ENCODE assay signal across 1 cellular context in genomic region chr1:234309598-234310459, GRCh38.
TF ChIP-seq lines count a peak whose summit lies in the region.

No MANE protein-coding gene starts in this region.

TF ChIP-seq in HepG2, 621 proteins besides CTCF, POLR2A, EP300 and RAD21 (continued from another document and continues in another):
- TF ChIP-seq GFI1 (CRISPR knock-in tag; IDR thresholded peaks at IDR 0.05; ENCODE audit: borderline replicate concordance) (no peak; the same call in 1 of the 2 replicates), PTBP1 (IDR thresholded peaks at IDR 0.05; ENCODE audit: low read depth, low read length, poor library complexity, severe bottlenecking) (no peak), MBNL3 (CRISPR knock-in tag; conservative IDR thresholded peaks at IDR 0.05) (no peak), TBX2 (CRISPR knock-in tag; IDR thresholded peaks at IDR 0.05; ENCODE audit: borderline replicate concordance) (0 out of 2 replicates have a peak, but pooled peaks have one; percentile 21), HMGXB4 (CRISPR knock-in tag; IDR thresholded peaks at IDR 0.05; ENCODE audit: borderline replicate concordance in 1 of 2, low read depth in 1 of 2) (peak in 1 of 2 experiments; percentile 58; a peak in 2 of 4 replicates), ZMYM4 (CRISPR knock-in tag; IDR thresholded peaks at IDR 0.05) (0 out of 2 replicates have a peak, but pooled peaks have one; percentile 30), SMC3 (IDR thresholded peaks at IDR 0.05; ENCODE audit: low read length) (peak; percentile 84), CEBPZ (IDR thresholded peaks at IDR 0.05; ENCODE audit: low read length) (no peak), XRCC5 (optimal IDR thresholded peaks at IDR 0.05; ENCODE audit: low read length) (peak; percentile 60), ZNF598 (CRISPR knock-in tag; IDR thresholded peaks at IDR 0.05; ENCODE audit: borderline replicate concordance) (0 out of 2 replicates have a peak, but pooled peaks have one; percentile 50), PAXIP1 (CRISPR knock-in tag; conservative IDR thresholded peaks at IDR 0.05) (0 out of 2 replicates have a peak, but pooled peaks have one; percentile 13), TGIF2 (CRISPR knock-in tag; IDR thresholded peaks at IDR 0.05) (0 out of 2 replicates have a peak, but pooled peaks have one; percentile 16), FOXA3 (CRISPR knock-in tag; IDR thresholded peaks at IDR 0.05) (peak; percentile 38; the same call in 1 of the 2 replicates), ZNF709 (CRISPR knock-in tag; IDR thresholded peaks at IDR 0.05) (0 out of 2 replicates have a peak, but pooled peaks have one; percentile 48), E2F2 (CRISPR knock-in tag; IDR thresholded peaks at IDR 0.05; ENCODE audit: borderline replicate concordance) (no peak), FOSL2 (CRISPR knock-in tag; IDR thresholded peaks at IDR 0.05) (0 out of 2 replicates have a peak, but pooled peaks have one; percentile 34), THAP9 (CRISPR knock-in tag; IDR thresholded peaks at IDR 0.05; ENCODE audit: borderline replicate concordance) (peak; percentile 43; the same call in 1 of the 2 replicates), TOE1 (CRISPR knock-in tag; IDR thresholded peaks at IDR 0.05) (no peak), GATAD2A (CRISPR knock-in tag; IDR thresholded peaks at IDR 0.05) (0 out of 2 replicates have a peak, but pooled peaks have one; percentile 20), FOXA1 (IDR thresholded peaks at IDR 0.05) (no peak), FOXA1 (CRISPR knock-in tag; IDR thresholded peaks at IDR 0.05) (peak; percentile 42; the same call in 1 of the 2 replicates), MYC (CRISPR knock-in tag; IDR thresholded peaks at IDR 0.05; ENCODE audit: borderline replicate concordance) (peak; percentile 32; the same call in 1 of the 2 replicates), ZNF335 (CRISPR knock-in tag; IDR thresholded peaks at IDR 0.05) (0 out of 2 replicates have a peak, but pooled peaks have one; percentile 35), NCOA1 (CRISPR knock-in tag; IDR thresholded peaks at IDR 0.05) (0 out of 2 replicates have a peak, but pooled peaks have one; percentile 15), ZNF326 (CRISPR knock-in tag; IDR thresholded peaks at IDR 0.05; ENCODE audit: borderline replicate concordance) (no peak), SAP130 (CRISPR knock-in tag; IDR thresholded peaks at IDR 0.05; ENCODE audit: low read depth) (0 out of 2 replicates have a peak, but pooled peaks have one; percentile 37), ZNF652 (CRISPR knock-in tag; IDR thresholded peaks at IDR 0.05; ENCODE audit: borderline replicate concordance, low read depth) (no peak), ZNF501 (CRISPR knock-in tag; IDR thresholded peaks at IDR 0.05) (peak; percentile 37; the same call in 1 of the 2 replicates), EEA1 (CRISPR knock-in tag; IDR thresholded peaks at IDR 0.05; ENCODE audit: borderline replicate concordance) (no peak), TEAD3 (CRISPR knock-in tag; optimal IDR thresholded peaks at IDR 0.05; ENCODE audit: borderline replicate concordance) (peak; percentile 7), CREM (IDR thresholded peaks at IDR 0.05) (peak; percentile 41), CREM (CRISPR knock-in tag; IDR thresholded peaks at IDR 0.05) (no peak), ZNF138 (CRISPR knock-in tag; IDR thresholded peaks at IDR 0.05; ENCODE audit: low read depth) (no peak), ZNF75D (CRISPR knock-in tag; IDR thresholded peaks at IDR 0.05; ENCODE audit: borderline replicate concordance) (no peak), ZNF788 (CRISPR knock-in tag; IDR thresholded peaks at IDR 0.05; ENCODE audit: borderline replicate concordance) (0 out of 2 replicates have a peak, but pooled peaks have one; percentile 42), ZNF574 (CRISPR knock-in tag; IDR thresholded peaks at IDR 0.05) (peak; percentile 45; the same call in 1 of the 2 replicates), MEF2D (CRISPR knock-in tag; IDR thresholded peaks at IDR 0.05) (0 out of 2 replicates have a peak, but pooled peaks have one; percentile 34), ZFX (CRISPR knock-in tag; IDR thresholded peaks at IDR 0.05; ENCODE audit: low read depth) (0 out of 2 replicates have a peak, but pooled peaks have one; percentile 18), CCAR2 (optimal IDR thresholded peaks at IDR 0.05; ENCODE audit: low read depth, low read length) (no peak), ZNF687 (CRISPR knock-in tag; IDR thresholded peaks at IDR 0.05) (peak; percentile 73)
